ENCODE assay signal across 14 cellular contexts in genomic region chr10:62058476-62058875, GRCh38.
DNase-seq lines count a peak whose midpoint lies in the region; ATAC-seq, FAIRE-seq and TF ChIP-seq lines count a peak whose summit lies in the region.
"Had no signal": no experiment of that assay in that cellular context is flagged by ENCODE, and none has a peak within 500 bp of the region (broad histone marks: within the 10 kb centered on the region; RNA-seq: fewer than 3 reads in every experiment).

No MANE protein-coding gene starts in this region.

- peaks cover 48% of the 10 kb centered on the region for H3K36me3 Mint-ChIP-seq in natural killer cell treated with Interleukin-12 subunit alpha and Interleukin-12 subunit beta and Interleukin-15 and Interleukin-18, amount 100 ng/mL, for 72 hours

- H3K9ac ChIP-seq in GM23248 (peak overlapping the region; percentile 27; the same call in 1 of the 2 replicates), endothelial cell of umbilical vein (replicated peaks; ENCODE audit: extremely low read depth, insufficient read depth, low read length) (no peak overlapping the region)

- H4K20me1 ChIP-seq in GM23248 (ENCODE audit: insufficient read depth) (peaks cover 6% of the 10 kb centered on the region; the same call in 1 of the 2 replicates), endothelial cell of umbilical vein (replicated peaks; ENCODE audit: control insufficient read depth, extremely low read depth, insufficient read depth, low read length) (no peaks in the 10 kb centered on the region)

- DNase-seq in BJ (ENCODE audit: low read depth) (no peak), GM23248 (peak; percentile 61), endothelial cell of umbilical vein (ENCODE audit: low read depth, low spot score) (no peak), gastrocnemius medialis (no peak), DMS79 treated with DMSO at 0.1 percent for 48 hours (lab: John Stamatoyannopoulos, UW) (no peak), NCI-H146 (lab: John Stamatoyannopoulos, UW) (no peak), pons (ENCODE audit: low spot score) (no peak)
- DNase-seq in natural killer cell treated with Interleukin-12 subunit alpha and Interleukin-12 subunit beta and Interleukin-15 and Interleukin-18, amount 100 ng/mL, for 72 hours (ENCODE audit: low spot score) = no peak
- DNase-seq: activated CD4-positive, CD25-positive, alpha-beta regulatory T cell treated with anti-CD3 and anti-CD28 coated beads, Interleukin-2, amount 50 U/mL, for 72 hours; amygdala; NCI-H526; nephron progenitor cell; stimulated activated CD4-positive, alpha-beta T cell treated with anti-CD3 and anti-CD28 coated beads, Interleukin-2, amount 100 ng/mL, for 24 hours had no signal

- H3K27ac ChIP-seq in GM23248 (peak overlapping the region; percentile 57), endothelial cell of umbilical vein (ENCODE audit: insufficient read depth, low read depth, low read length) (no peak overlapping the region), gastrocnemius medialis (peak overlapping the region; percentile 95 to 99 (median 96))
- H3K27ac ChIP-seq: SJSA1 had no signal

- BruUV-seq in endothelial cell of umbilical vein (replicated peaks; lab: Mats Ljungman, UMichigan) = no TSS peak

- H3K9me2 ChIP-seq in GM23248 (ENCODE audit: insufficient read depth) = no peaks in the 10 kb centered on the region

- no peak for TF ChIP-seq CTCF in BJ (IDR thresholded peaks at IDR 0.05; ENCODE audit: insufficient read depth, low read depth, low read length)
- TF ChIP-seq CTCF in endothelial cell of umbilical vein (IDR thresholded peaks at IDR 0.05; ENCODE audit: extremely low read depth in 1 of 2, insufficient read depth in 1 of 2, low read depth in 1 of 2, low read length in 2 of 2) = no peak
- TF ChIP-seq CTCF in gastrocnemius medialis (IDR thresholded peaks at IDR 0.05 in 4 of 5, conservative IDR thresholded peaks at IDR 0.05 in 1 of 5) = no peak

- CTCF ChIA-PET in BJ (lab: Yijun Ruan, JAX) (interaction anchor here (0.7 to 6.2 kb wide), 4 partner anchors 19 to 222 kb away, joined by 3 to 26 read pairs (median 3); no protein-coding TSS in a partner anchor), endothelial cell of umbilical vein (lab: Charles Lee) (interaction anchor here (1.1 to 1.8 kb wide), 3 partner anchors 9 to 187 kb away, joined by 3 to 10 read pairs (median 4); no protein-coding TSS in a partner anchor)

- H3K4me3 Mint-ChIP-seq in natural killer cell treated with Interleukin-12 subunit alpha and Interleukin-12 subunit beta and Interleukin-15 and Interleukin-18, amount 100 ng/mL, for 72 hours = no peak overlapping the region
- H3K4me3 Mint-ChIP-seq: nephron progenitor cell had no signal

- peak; percentile 35 for FAIRE-seq in endothelial cell of umbilical vein (lab: Jason Lieb, UNC)

- H3K27me3 Mint-ChIP-seq in natural killer cell treated with Interleukin-12 subunit alpha and Interleukin-12 subunit beta and Interleukin-15 and Interleukin-18, amount 100 ng/mL, for 72 hours = no peaks in the 10 kb centered on the region

- H3K79me2 ChIP-seq in GM23248 (ENCODE audit: insufficient read depth) (peaks cover 89% of the 10 kb centered on the region), endothelial cell of umbilical vein (ENCODE audit: control insufficient read depth, insufficient read depth, low read length) (no peaks in the 10 kb centered on the region)

- TF ChIP-seq POLR2A in endothelial cell of umbilical vein (IDR thresholded peaks at IDR 0.05; ENCODE audit: low read depth, low read length) (no peak), gastrocnemius medialis (IDR thresholded peaks at IDR 0.05) (no peak)

- H3K4me1 Mint-ChIP-seq in natural killer cell treated with Interleukin-12 subunit alpha and Interleukin-12 subunit beta and Interleukin-15 and Interleukin-18, amount 100 ng/mL, for 72 hours (ENCODE audit: low read depth in 2 of 2) = peaks cover 65 to 74% of the 10 kb centered on the region in 2 donors

- 23 to 24% methylated on average over 2 of the region's 2 CpGs for WGBS in GM23248 (ENCODE audit: low coverage in 1 of 2, low lambda C conversion rate in 2 of 2, missing lambda C conversion rate in 2 of 2), 2 experiments

- dilution Hi-C loops in endothelial cell of umbilical vein (cut with MboI; ENCODE audit: extremely low pct_ligation_motif_present, low sequenced_read_pairs) = no loop called here

- in situ Hi-C loops in GM23248 (cut with MboI) = no loop called here
- in situ Hi-C loops in gastrocnemius medialis (cut with MboI; ENCODE audit: low sequenced_read_pairs in 4 of 4) = loop anchor here in 2 of 4 donors (10.0 to 25.0 kb wide), 4 partner anchors 1121 to 1656 kb away; partner anchors contain the start of gene RHOBTB1 (in 1 of the 2)

- POLR2A ChIA-PET in BJ (lab: Charles Lee) (interaction anchor here (0.7 kb wide), 1 partner anchor 7 kb away, joined by 4 read pairs; no protein-coding TSS in a partner anchor), endothelial cell of umbilical vein (lab: Charles Lee) (no interaction called here)

- no peaks in the 10 kb centered on the region for H3K9me3 Mint-ChIP-seq in natural killer cell treated with Interleukin-12 subunit alpha and Interleukin-12 subunit beta and Interleukin-15 and Interleukin-18, amount 100 ng/mL, for 72 hours

- no peaks in the 10 kb centered on the region for H3K27me3 ChIP-seq in BJ (ENCODE audit: control insufficient read depth, insufficient read depth, low read length)
- no peaks in the 10 kb centered on the region for H3K27me3 ChIP-seq in GM23248 (replicated peaks; ENCODE audit: insufficient read depth)
- H3K27me3 ChIP-seq in endothelial cell of umbilical vein (ENCODE audit: control insufficient read depth in 2 of 2, insufficient read depth in 2 of 2, low read length in 2 of 2) = no peaks in the 10 kb centered on the region
- no peaks in the 10 kb centered on the region for H3K27me3 ChIP-seq in gastrocnemius medialis
- H3K27me3 ChIP-seq: SJSA1 had no signal

- H3K4me3 ChIP-seq in BJ (ENCODE audit: low read depth, low read length) = peak overlapping the region; percentile 3; the same call in 1 of the 2 replicates
- H3K4me3 ChIP-seq in GM23248 = peak overlapping the region; percentile 45
- no peak overlapping the region for H3K4me3 ChIP-seq in endothelial cell of umbilical vein (replicated peaks in 1 of 3; ENCODE audit: insufficient read depth in 1 of 3, low read depth in 1 of 3, low read length in 3 of 3)
- peak overlapping the region; percentile 24 to 79 (median 74) for H3K4me3 ChIP-seq in gastrocnemius medialis
- H3K4me3 ChIP-seq: SJSA1 had no signal

- H3K36me3 ChIP-seq in BJ (ENCODE audit: control insufficient read depth, insufficient read depth, low read length) (peaks cover 5% of the 10 kb centered on the region; the same call in 1 of the 2 replicates), GM23248 (ENCODE audit: low read depth) (peaks cover 89% of the 10 kb centered on the region), endothelial cell of umbilical vein (ENCODE audit: control insufficient read depth in 2 of 2, extremely low read depth in 1 of 2, insufficient read depth in 2 of 2, low read length in 2 of 2) (no peaks in the 10 kb centered on the region), gastrocnemius medialis (peaks cover 8 to 82% of the 10 kb centered on the region in 2 donors)

- peak overlapping the region; percentile 86 for H3K4me2 ChIP-seq in GM23248 (ENCODE audit: unreplicated experiment)
- no peak overlapping the region for H3K4me2 ChIP-seq in endothelial cell of umbilical vein (ENCODE audit: insufficient read depth, low read length)

- H3K27ac Mint-ChIP-seq in natural killer cell treated with Interleukin-12 subunit alpha and Interleukin-12 subunit beta and Interleukin-15 and Interleukin-18, amount 100 ng/mL, for 72 hours = peak overlapping the region in 1 of 2 donors; percentile 92
- H3K27ac Mint-ChIP-seq: nephron progenitor cell had no signal

- H3K9me1 ChIP-seq in endothelial cell of umbilical vein (replicated peaks; ENCODE audit: control insufficient read depth, extremely low read depth, insufficient read depth, low read length) = no peaks in the 10 kb centered on the region

- peaks cover 93% of the 10 kb centered on the region for H3K4me1 ChIP-seq in GM23248 (ENCODE audit: insufficient read depth)
- peaks cover 8% of the 10 kb centered on the region for H3K4me1 ChIP-seq in endothelial cell of umbilical vein (ENCODE audit: control insufficient read depth, extremely low read depth, insufficient read depth, low read length)
- peaks cover 60 to 99% of the 10 kb centered on the region in 2 donors for H3K4me1 ChIP-seq in gastrocnemius medialis

- intact Hi-C loops in endothelial cell of umbilical vein (cut with micrococcal nuclease) = no loop called here
- intact Hi-C loops in gastrocnemius medialis (cut with DNase I; ENCODE audit: low total_unique reads) = loop anchor here (10.0 kb wide), 1 partner anchor 1206 kb away; no protein-coding TSS in a partner anchor

- H2AFZ ChIP-seq in GM23248 (no peak overlapping the region), endothelial cell of umbilical vein (ENCODE audit: low read depth, low read length) (no peak overlapping the region)

- H3K9me3 ChIP-seq in GM23248 (ENCODE audit: low read depth) (no peaks in the 10 kb centered on the region), endothelial cell of umbilical vein (replicated peaks; ENCODE audit: control insufficient read depth, insufficient read depth, low read length) (no peaks in the 10 kb centered on the region), gastrocnemius medialis (no peaks in the 10 kb centered on the region)
- H3K9me3 ChIP-seq: SJSA1 had no signal

- peaks cover 96% of the 10 kb centered on the region for H3F3A ChIP-seq in GM23248 (ENCODE audit: insufficient read depth)

- no peak for ATAC-seq in gastrocnemius medialis
- no peak for ATAC-seq in natural killer cell treated with Interleukin-12 subunit alpha and Interleukin-12 subunit beta and Interleukin-15 and Interleukin-18, amount 100 ng/mL, for 72 hours

TF ChIP-seq in endothelial cell of umbilical vein, 7 proteins besides CTCF, POLR2A, EP300 and RAD21:
- TF ChIP-seq MYC (IDR thresholded peaks at IDR 0.05; ENCODE audit: low read depth, low read length) = no peak
- no peak for TF ChIP-seq JUN (IDR thresholded peaks at IDR 0.05; ENCODE audit: borderline replicate concordance, insufficient read depth, insufficient read length, low read depth)
- TF ChIP-seq EZH2 (IDR thresholded peaks at IDR 0.05; ENCODE audit: borderline replicate concordance, low read depth, low read length, severe bottlenecking) = no peak
- no peak for TF ChIP-seq GATA2 (IDR thresholded peaks at IDR 0.05; ENCODE audit: insufficient read depth, insufficient read length, low read depth, low read length)
- no peak for TF ChIP-seq FOS (IDR thresholded peaks at IDR 0.05; ENCODE audit: borderline replicate concordance, insufficient read depth, low read length)
- TF ChIP-seq POLR2AphosphoS5 (IDR thresholded peaks at IDR 0.05; ENCODE audit: insufficient read depth, low read depth, low read length) = no peak
- no peak for TF ChIP-seq MAX (IDR thresholded peaks at IDR 0.05; ENCODE audit: insufficient read depth, insufficient read length)

Comparison
In these comparisons a context has a peak if more than half of its experiments do, and no peak if none do; other contexts are left out.
1. H3K4me3 ChIP-seq: peak in BJ (single experiment), GM23248 (single experiment) and gastrocnemius medialis (4 of 4); none in endothelial cell of umbilical vein (0 of 3).